In genomic region chr5:125046838-125047237, GRCh38 we compare ENCODE assay signal across 17 cellular contexts.
A peak's percentile ranks its signal among the peaks of the same experiment; 100 is the strongest.
DNase-seq lines count a peak whose midpoint lies in the region; ATAC-seq and TF ChIP-seq lines count a peak whose summit lies in the region.
"Had no signal": no experiment of that assay in that cellular context is flagged by ENCODE, and none has a peak within 500 bp of the region (broad histone marks: within the 10 kb centered on the region; RNA-seq: fewer than 3 reads in every experiment).

No MANE protein-coding gene starts in this region.

- H3K27me3 ChIP-seq in adrenal gland (no peaks in the 10 kb centered on the region), tibial nerve (no peaks in the 10 kb centered on the region)
- H3K27me3 ChIP-seq: BE2C had no signal

- intact Hi-C loops in adrenal gland (cut with DNase I), result no loop called here

- no peak overlapping the region for H3K27ac ChIP-seq in HEK293 (ENCODE audit: extremely low read depth, low read depth, low read length)
- H3K27ac ChIP-seq in adrenal gland, result no peak overlapping the region
- no peak overlapping the region for H3K27ac ChIP-seq in tibial nerve
- H3K27ac ChIP-seq: HL-60 had no signal

- no peak for TF ChIP-seq CTCF in HEK293 (tag by site-specific recombination; IDR thresholded peaks at IDR 0.05)
- TF ChIP-seq CTCF in adrenal gland (IDR thresholded peaks at IDR 0.05), result no peak
- TF ChIP-seq CTCF in tibial nerve (IDR thresholded peaks at IDR 0.05), result no peak

- ATAC-seq in esophagus mucosa, result peak; percentile 41
- no peak for ATAC-seq in HG03354 (IDR thresholded peaks at IDR 0.05; ENCODE audit: poor library complexity, severe bottlenecking, unreplicated experiment)
- ATAC-seq: K562 had no signal

- no peaks in the 10 kb centered on the region for H3K9me3 ChIP-seq in HEK293 (ENCODE audit: control insufficient read depth, insufficient read depth, low read depth, low read length)
- H3K9me3 ChIP-seq in adrenal gland (replicated peaks in 1 of 3), result no peaks in the 10 kb centered on the region
- H3K9me3 ChIP-seq in tibial nerve, result peaks cover 0 to 3% (median 0%) of the 10 kb centered on the region in 4 donors
- H3K9me3 ChIP-seq: BE2C, HAP-1 had no signal

- WGBS in adrenal gland, 4 donors, result 100% methylated on average over 1 of the region's 1 CpG
- WGBS in tibial nerve, 2 donors, result 89 to 100% methylated on average over 1 of the region's 1 CpG

- H3K4me3 ChIP-seq in HEK293 (ENCODE audit: low read depth, low read length) (no peak overlapping the region), adrenal gland (no peak overlapping the region), tibial nerve (no peak overlapping the region)
- H3K4me3 ChIP-seq: HAP-1, K562 had no signal

- TF ChIP-seq POLR2A in adrenal gland (IDR thresholded peaks at IDR 0.05) (no peak), tibial nerve (IDR thresholded peaks at IDR 0.05) (no peak)

- POLR2A ChIA-PET in HEK293 (lab: Yijun Ruan, JAX), result no interaction called here

- no peaks in the 10 kb centered on the region for H3K36me3 ChIP-seq in HEK293 (ENCODE audit: control insufficient read depth in 2 of 2, insufficient read depth in 1 of 2, low read length in 2 of 2)
- no peaks in the 10 kb centered on the region for H3K36me3 ChIP-seq in adrenal gland (replicated peaks in 1 of 2)
- H3K36me3 ChIP-seq in tibial nerve, result no peaks in the 10 kb centered on the region
- H3K36me3 ChIP-seq: BE2C, HAP-1 had no signal

- DNase-seq in adrenal gland, result peak in 6 of 7 donors; percentile 20 to 58 (median 34)
- no peak for DNase-seq in stimulated activated naive CD4-positive, alpha-beta T cell (lab: John Stamatoyannopoulos, UW)
- DNase-seq in tibial nerve (ENCODE audit: low spot score in 2 of 2), result no peak
- DNase-seq: ACHN; BE2C; C1 segment of cervical spinal cord; CD4-positive, CD25-positive, alpha-beta regulatory T cell; CD8-positive, alpha-beta memory T cell; COR-L47; DMS79 treated with DMSO at 0.1 percent for 48 hours; GF-D8 had no signal

- TF ChIP-seq EP300 in tibial nerve (IDR thresholded peaks at IDR 0.05), result no peak

- peaks cover 31% of the 10 kb centered on the region for H3K4me1 ChIP-seq in HEK293 (ENCODE audit: control insufficient read depth, insufficient read depth, low read length)
- peaks cover 13 to 26% of the 10 kb centered on the region in 2 donors for H3K4me1 ChIP-seq in adrenal gland (replicated peaks in 1 of 2)
- peaks cover 0 to 24% (median 7%) of the 10 kb centered on the region in 4 donors for H3K4me1 ChIP-seq in tibial nerve

- CTCF ChIA-PET in HEK293 (lab: Yijun Ruan, JAX), result interaction anchor here (0.7 to 0.8 kb wide), 2 partner anchors 864 to 1885 kb away, joined by 3 read pairs; no protein-coding TSS in a partner anchor

TF ChIP-seq in HEK293, 187 proteins besides CTCF, POLR2A, EP300 and RAD21:
- TF ChIP-seq MZF1 (tag by site-specific recombination; IDR thresholded peaks at IDR 0.05; ENCODE audit: borderline replicate concordance) (no peak), ZNF596 (tag by site-specific recombination; IDR thresholded peaks at IDR 0.05) (0 out of 2 replicates have a peak, but pooled peaks have one; percentile 13), ZNF701 (tag by site-specific recombination; IDR thresholded peaks at IDR 0.05) (no peak), GLI2 (tag by site-specific recombination; IDR thresholded peaks at IDR 0.05; ENCODE audit: borderline replicate concordance, low read depth) (no peak), ZNF266 (tag by site-specific recombination; IDR thresholded peaks at IDR 0.05; ENCODE audit: low read depth) (no peak)
- TF ChIP-seq, protein P1, sequence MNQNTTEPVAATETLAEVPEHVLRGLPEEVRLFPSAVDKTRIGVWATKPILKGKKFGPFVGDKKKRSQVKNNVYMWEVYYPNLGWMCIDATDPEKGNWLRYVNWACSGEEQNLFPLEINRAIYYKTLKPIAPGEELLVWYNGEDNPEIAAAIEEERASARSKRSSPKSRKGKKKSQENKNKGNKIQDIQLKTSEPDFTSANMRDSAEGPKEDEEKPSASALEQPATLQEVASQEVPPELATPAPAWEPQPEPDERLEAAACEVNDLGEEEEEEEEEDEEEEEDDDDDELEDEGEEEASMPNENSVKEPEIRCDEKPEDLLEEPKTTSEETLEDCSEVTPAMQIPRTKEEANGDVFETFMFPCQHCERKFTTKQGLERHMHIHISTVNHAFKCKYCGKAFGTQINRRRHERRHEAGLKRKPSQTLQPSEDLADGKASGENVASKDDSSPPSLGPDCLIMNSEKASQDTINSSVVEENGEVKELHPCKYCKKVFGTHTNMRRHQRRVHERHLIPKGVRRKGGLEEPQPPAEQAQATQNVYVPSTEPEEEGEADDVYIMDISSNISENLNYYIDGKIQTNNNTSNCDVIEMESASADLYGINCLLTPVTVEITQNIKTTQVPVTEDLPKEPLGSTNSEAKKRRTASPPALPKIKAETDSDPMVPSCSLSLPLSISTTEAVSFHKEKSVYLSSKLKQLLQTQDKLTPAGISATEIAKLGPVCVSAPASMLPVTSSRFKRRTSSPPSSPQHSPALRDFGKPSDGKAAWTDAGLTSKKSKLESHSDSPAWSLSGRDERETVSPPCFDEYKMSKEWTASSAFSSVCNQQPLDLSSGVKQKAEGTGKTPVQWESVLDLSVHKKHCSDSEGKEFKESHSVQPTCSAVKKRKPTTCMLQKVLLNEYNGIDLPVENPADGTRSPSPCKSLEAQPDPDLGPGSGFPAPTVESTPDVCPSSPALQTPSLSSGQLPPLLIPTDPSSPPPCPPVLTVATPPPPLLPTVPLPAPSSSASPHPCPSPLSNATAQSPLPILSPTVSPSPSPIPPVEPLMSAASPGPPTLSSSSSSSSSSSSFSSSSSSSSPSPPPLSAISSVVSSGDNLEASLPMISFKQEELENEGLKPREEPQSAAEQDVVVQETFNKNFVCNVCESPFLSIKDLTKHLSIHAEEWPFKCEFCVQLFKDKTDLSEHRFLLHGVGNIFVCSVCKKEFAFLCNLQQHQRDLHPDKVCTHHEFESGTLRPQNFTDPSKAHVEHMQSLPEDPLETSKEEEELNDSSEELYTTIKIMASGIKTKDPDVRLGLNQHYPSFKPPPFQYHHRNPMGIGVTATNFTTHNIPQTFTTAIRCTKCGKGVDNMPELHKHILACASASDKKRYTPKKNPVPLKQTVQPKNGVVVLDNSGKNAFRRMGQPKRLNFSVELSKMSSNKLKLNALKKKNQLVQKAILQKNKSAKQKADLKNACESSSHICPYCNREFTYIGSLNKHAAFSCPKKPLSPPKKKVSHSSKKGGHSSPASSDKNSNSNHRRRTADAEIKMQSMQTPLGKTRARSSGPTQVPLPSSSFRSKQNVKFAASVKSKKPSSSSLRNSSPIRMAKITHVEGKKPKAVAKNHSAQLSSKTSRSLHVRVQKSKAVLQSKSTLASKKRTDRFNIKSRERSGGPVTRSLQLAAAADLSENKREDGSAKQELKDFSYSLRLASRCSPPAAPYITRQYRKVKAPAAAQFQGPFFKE (tag by site-specific recombination; IDR thresholded peaks at IDR 0.05; ENCODE audit: borderline replicate concordance), result no peak

Comparison
In these comparisons a context has a peak if more than half of its experiments do, and no peak if none do; other contexts are left out.
1. DNase-seq: peak in adrenal gland (6 of 7); none in stimulated activated naive CD4-positive, alpha-beta T cell (0 of 6) and tibial nerve (0 of 2).